Comparison of ENCODE assay signal across 20 cellular contexts in the genomic region with DNA sequence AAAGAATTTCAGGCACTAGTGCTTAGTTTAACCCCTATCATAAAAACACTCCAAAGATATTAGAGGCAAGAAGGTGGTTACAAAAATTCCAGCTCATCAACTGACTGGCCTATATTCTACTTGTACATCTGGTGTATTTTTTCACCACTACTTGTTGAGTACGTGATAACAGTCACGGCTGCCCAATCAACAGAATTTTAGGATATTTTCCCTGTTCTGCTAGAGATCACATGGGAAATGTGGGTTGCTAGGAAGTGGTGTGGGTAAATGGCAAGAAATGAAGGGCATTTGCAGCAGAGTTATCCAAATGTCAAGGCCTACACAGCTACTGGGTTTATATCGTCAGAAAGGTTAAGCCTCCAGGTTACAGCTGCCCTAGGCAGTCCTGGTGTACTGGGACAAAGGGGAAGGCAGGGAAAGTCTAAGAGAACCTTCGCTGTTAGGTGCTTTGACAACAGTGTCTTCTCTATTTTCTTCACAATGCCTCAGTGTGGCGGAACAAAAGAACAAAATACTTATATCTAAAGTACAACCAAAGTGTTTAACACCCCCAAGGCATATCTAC.
DNase-seq lines count a peak whose midpoint lies in the region; ATAC-seq, FAIRE-seq and TF ChIP-seq lines count a peak whose summit lies in the region.
"Had no signal": no experiment of that assay in that cellular context is flagged by ENCODE, and none has a peak within 500 bp of the region (broad histone marks: within the 10 kb centered on the region; RNA-seq: fewer than 3 reads in every experiment).

No MANE protein-coding gene starts in this region.

- peak; percentile 70 for FAIRE-seq in A549 (lab: Jason Lieb, UNC)
- FAIRE-seq in H1 (lab: Jason Lieb, UNC) = peak; percentile 7
- FAIRE-seq in GM12891 (lab: Jason Lieb, UNC) = no peak
- FAIRE-seq: D721Med had no signal

- intact Hi-C loops in CD4-positive, alpha-beta memory T cell (cut with micrococcal nuclease) = no loop called here

- no peak overlapping the region for H3K4me3 Mint-ChIP-seq in nephron progenitor cell
- H3K4me3 Mint-ChIP-seq in CD4-positive, alpha-beta memory T cell = no peak overlapping the region
- H3K4me3 Mint-ChIP-seq: B cell, CD14-positive monocyte, H9 had no signal

- TF ChIP-seq POLR2A in A549 (IDR thresholded peaks at IDR 0.05; ENCODE audit: low read length) (no peak), H1 (IDR thresholded peaks at IDR 0.05; ENCODE audit: control extremely low read depth in 1 of 2, low read depth in 2 of 2, low read length in 2 of 2) (no peak), GM12891 (IDR thresholded peaks at IDR 0.05; ENCODE audit: low read depth, low read length) (no peak)

- no peaks in the 10 kb centered on the region for H3K9me3 ChIP-seq in A549
- no peaks in the 10 kb centered on the region for H3K9me3 ChIP-seq in H1 (ENCODE audit: insufficient read depth in 2 of 2, low read depth in 1 of 2, low read length in 1 of 2)
- no peaks in the 10 kb centered on the region for H3K9me3 ChIP-seq in CD4-positive, alpha-beta memory T cell (ENCODE audit: control insufficient read depth in 1 of 2, low read length in 2 of 2)
- H3K9me3 ChIP-seq: SJSA1 had no signal

- no peaks in the 10 kb centered on the region; a peak in 1 of 8 replicates for H3K36me3 ChIP-seq in H1 (ENCODE audit: control insufficient read depth in 2 of 4, insufficient read depth in 4 of 4, low read length in 3 of 4)
- H3K36me3 ChIP-seq in CD4-positive, alpha-beta memory T cell (ENCODE audit: insufficient read depth, low read length) = no peaks in the 10 kb centered on the region
- H3K36me3 ChIP-seq: SJSA1 had no signal

- H3K23ac ChIP-seq in H1 (ENCODE audit: insufficient read length) = no peak overlapping the region

- peaks cover 24% of the 10 kb centered on the region for H3K36me3 Mint-ChIP-seq in nephron progenitor cell (ENCODE audit: low read depth)
- H3K36me3 Mint-ChIP-seq in CD4-positive, alpha-beta memory T cell = no peaks in the 10 kb centered on the region

- H3K4me2 ChIP-seq in A549 = no peak overlapping the region
- H3K4me2 ChIP-seq in H1 (ENCODE audit: insufficient read depth in 1 of 2, low read depth in 2 of 2, low read length in 2 of 2) = no peak overlapping the region

- 0 out of 2 replicates have a peak overlapping the region, but pooled peaks have one; percentile 73 for H2AFZ ChIP-seq in H1 (ENCODE audit: low read length)

- H3K4me1 ChIP-seq in A549 (no peaks in the 10 kb centered on the region), H1 (replicated peaks in 1 of 4; ENCODE audit: control insufficient read depth in 3 of 4, insufficient read depth in 4 of 4, low read length in 3 of 4) (peaks cover 0 to 11% (median 4%) of the 10 kb centered on the region in 4 experiments; a peak in 4 of 7 replicates)
- H3K4me1 ChIP-seq in CD4-positive, alpha-beta memory T cell (ENCODE audit: insufficient read depth, low read length) = no peaks in the 10 kb centered on the region

- TF ChIP-seq CTCF in A549 (IDR thresholded peaks at IDR 0.05) (no peak), H1 (IDR thresholded peaks at IDR 0.05; ENCODE audit: control extremely low read depth in 1 of 3, insufficient read depth in 1 of 3, low read depth in 1 of 3, low read length in 3 of 3) (no peak), nephron progenitor cell (IDR thresholded peaks at IDR 0.05) (no peak)

- peak overlapping the region; percentile 83 for H3K27ac Mint-ChIP-seq in nephron progenitor cell
- no peak overlapping the region for H3K27ac Mint-ChIP-seq in CD4-positive, alpha-beta memory T cell
- H3K27ac Mint-ChIP-seq: B cell, CD14-positive monocyte, H9 had no signal

- no peak overlapping the region; the same call in 1 of the 2 replicates for H3K18ac ChIP-seq in H1 (ENCODE audit: extremely low read depth, low read length)

- no peak overlapping the region for H4K91ac ChIP-seq in H1 (replicated peaks; ENCODE audit: insufficient read length, low read length)

- H2BK12ac ChIP-seq in H1 (ENCODE audit: low read depth, low read length) = no peak overlapping the region

- H3K27me3 Mint-ChIP-seq in nephron progenitor cell (ENCODE audit: low read depth, poor library complexity) = no peaks in the 10 kb centered on the region
- H3K27me3 Mint-ChIP-seq in CD4-positive, alpha-beta memory T cell = peaks cover 4% of the 10 kb centered on the region in 2 donors

- no peaks in the 10 kb centered on the region for H3K79me1 ChIP-seq in H1 (ENCODE audit: low read depth, low read length)

- no peak overlapping the region for H4K8ac ChIP-seq in H1 (ENCODE audit: extremely low read depth, insufficient read depth, low read length)

- H2BK5ac ChIP-seq in H1 (ENCODE audit: low read depth, low read length) = no peak overlapping the region

- H3K14ac ChIP-seq in H1 (ENCODE audit: insufficient read length) = no peak overlapping the region

- no peak overlapping the region for H3K4me3 ChIP-seq in A549
- no peak overlapping the region for H3K4me3 ChIP-seq in H1 (ENCODE audit: extremely low read depth in 1 of 4, insufficient read depth in 2 of 4, low read depth in 3 of 4, low read length in 4 of 4)
- no peak overlapping the region for H3K4me3 ChIP-seq in CD4-positive, alpha-beta memory T cell (ENCODE audit: low read length in 2 of 2)
- H3K4me3 ChIP-seq: SJSA1 had no signal

- H3K9me3 Mint-ChIP-seq in nephron progenitor cell = peaks cover 13% of the 10 kb centered on the region
- no peaks in the 10 kb centered on the region for H3K9me3 Mint-ChIP-seq in CD4-positive, alpha-beta memory T cell
- H3K9me3 Mint-ChIP-seq: H9 had no signal

- H2AK5ac ChIP-seq in H1 (ENCODE audit: low read depth, low read length) = peak overlapping the region; percentile 10; the same call in 1 of the 2 replicates

- no peak overlapping the region for H3K9ac ChIP-seq in H1 (replicated peaks in 1 of 4; ENCODE audit: extremely low read depth in 1 of 4, low read depth in 3 of 4, low read length in 3 of 4)

- no peak overlapping the region for H2BK15ac ChIP-seq in H1 (ENCODE audit: low read length)

- H4K20me1 ChIP-seq in H1 (replicated peaks in 1 of 2; ENCODE audit: control insufficient read depth in 1 of 2, insufficient read depth in 2 of 2, low read length in 2 of 2) = no peaks in the 10 kb centered on the region

- H3K27ac ChIP-seq in A549 (no peak overlapping the region), H1 (ENCODE audit: low read depth, low read length) (no peak overlapping the region)
- H3K27ac ChIP-seq in CD4-positive, alpha-beta memory T cell (ENCODE audit: low read depth, low read length) = no peak overlapping the region
- H3K27ac ChIP-seq: SJSA1 had no signal

- ATAC-seq in A549 = no peak
- ATAC-seq: Right ventricle myocardium inferior had no signal

- no peak overlapping the region for H4K5ac ChIP-seq in H1 (ENCODE audit: insufficient read length, low read depth, low read length)

- no peak overlapping the region for H2BK20ac ChIP-seq in H1 (ENCODE audit: low read length)

- POLR2A ChIA-PET in A549 (lab: Yijun Ruan, JAX) = no interaction called here
- POLR2A ChIA-PET in H1 (lab: Charles Lee; ENCODE audit: partially characterized antibody) = no interaction called here
- POLR2A ChIA-PET in CD4-positive, alpha-beta memory T cell (lab: Charles Lee; ENCODE audit: partially characterized antibody) = no interaction called here

- H3K4ac ChIP-seq in H1 (replicated peaks; ENCODE audit: insufficient read length, low read depth, low read length) = peak overlapping the region; percentile 57

- 77% methylated on average over 5 of the region's 5 CpGs for WGBS in A549 (ENCODE audit: missing lambda C conversion rate)
- WGBS in H1 (ENCODE audit: extremely low coverage in 1 of 2, insufficient coverage in 1 of 2, insufficient read length in 1 of 2, insufficient replicate concordance in 2 of 2, low coverage in 1 of 2, low lambda C conversion rate in 2 of 2, missing lambda C conversion rate in 1 of 2), 2 experiments = 94% methylated on average over 5 of the region's 5 CpGs; no CpG with 5 or more reads in 1 of the 2 experiments

- no peak overlapping the region for H3K56ac ChIP-seq in H1 (replicated peaks; ENCODE audit: insufficient read length, low read depth, low read length)

- CTCF ChIA-PET in A549 (lab: Yijun Ruan, JAX) (interaction anchor here (0.7 to 4.0 kb wide), 5 partner anchors 8 to 454 kb away, joined by 3 to 22 read pairs (median 3); no protein-coding TSS in a partner anchor), H1 (lab: Charles Lee; ENCODE audit: partially characterized antibody) (interaction anchor here (1.3 to 3.6 kb wide), 4 partner anchors 21 to 89 kb away, joined by 3 to 13 read pairs (median 4); no protein-coding TSS in a partner anchor)
- CTCF ChIA-PET in CD4-positive, alpha-beta memory T cell (lab: Charles Lee; ENCODE audit: partially characterized antibody) = no interaction called here

- DNase-seq in A549 (ENCODE audit: low read depth in 1 of 2, low spot score in 1 of 2) (no peak), HS-27A (ENCODE audit: low read depth) (peak; percentile 95), H1 (ENCODE audit: low read depth in 1 of 2, low spot score in 2 of 2) (no peak), nephron progenitor cell (no peak), DMS153 (lab: John Stamatoyannopoulos, UW) (no peak), GM12891 (ENCODE audit: insufficient read length, low spot score) (no peak), superior temporal gyrus (ENCODE audit: extremely low spot score) (no peak)
- DNase-seq in CD4-positive, alpha-beta memory T cell = no peak
- DNase-seq: EL, H9, MV-4-11, NCI-H187, NCI-H446, NCI-H526, OCI-M1 had no signal

- no peaks in the 10 kb centered on the region for H3K27me3 ChIP-seq in H1 (replicated peaks in 1 of 4; ENCODE audit: control insufficient read depth in 3 of 4, extremely low read depth in 1 of 4, insufficient read depth in 3 of 4, low read length in 3 of 4)
- no peaks in the 10 kb centered on the region for H3K27me3 ChIP-seq in CD4-positive, alpha-beta memory T cell (ENCODE audit: insufficient read depth, low read length)
- H3K27me3 ChIP-seq: SJSA1 had no signal

- TF ChIP-seq RAD21 in A549 (conservative IDR thresholded peaks at IDR 0.05 in 1 of 2, IDR thresholded peaks at IDR 0.05 in 1 of 2) (no peak), H1 (IDR thresholded peaks at IDR 0.05 in 1 of 2, conservative IDR thresholded peaks at IDR 0.05 in 1 of 2; ENCODE audit: low read depth in 2 of 2, low read length in 2 of 2) (no peak)

- TF ChIP-seq EP300 in A549 (IDR thresholded peaks at IDR 0.05) = no peak
- TF ChIP-seq EP300 in H1 (IDR thresholded peaks at IDR 0.05; ENCODE audit: borderline replicate concordance in 1 of 2, low read depth in 2 of 2, low read length in 2 of 2) = no peak

- no peaks in the 10 kb centered on the region for H3K79me2 ChIP-seq in H1 (ENCODE audit: control insufficient read depth in 1 of 2, insufficient read depth in 2 of 2, low read length in 2 of 2)

- H2BK120ac ChIP-seq in H1 (replicated peaks; ENCODE audit: low read depth, low read length) = no peak overlapping the region

- H3K4me1 Mint-ChIP-seq in nephron progenitor cell = peaks cover 74% of the 10 kb centered on the region
- H3K4me1 Mint-ChIP-seq in CD4-positive, alpha-beta memory T cell = no peaks in the 10 kb centered on the region
- H3K4me1 Mint-ChIP-seq: B cell had no signal

- H3K23me2 ChIP-seq in H1 (ENCODE audit: low read depth, low read length) = no peaks in the 10 kb centered on the region; the same call in 1 of the 2 replicates

TF ChIP-seq in A549, 52 proteins besides CTCF, POLR2A, EP300 and RAD21 (continues in another document):
- TF ChIP-seq FOSB (CRISPR knock-in tag; IDR thresholded peaks at IDR 0.05) = no peak

TF ChIP-seq in GM12891, 5 proteins besides CTCF, POLR2A, EP300 and RAD21 (continues in another document):
- no peak for TF ChIP-seq POLR2AphosphoS5 (IDR thresholded peaks at IDR 0.05; ENCODE audit: low read depth, low read length)
- no peak for TF ChIP-seq POU2F2 (IDR thresholded peaks at IDR 0.05; ENCODE audit: low read depth, low read length)
